In the genomic region with DNA sequence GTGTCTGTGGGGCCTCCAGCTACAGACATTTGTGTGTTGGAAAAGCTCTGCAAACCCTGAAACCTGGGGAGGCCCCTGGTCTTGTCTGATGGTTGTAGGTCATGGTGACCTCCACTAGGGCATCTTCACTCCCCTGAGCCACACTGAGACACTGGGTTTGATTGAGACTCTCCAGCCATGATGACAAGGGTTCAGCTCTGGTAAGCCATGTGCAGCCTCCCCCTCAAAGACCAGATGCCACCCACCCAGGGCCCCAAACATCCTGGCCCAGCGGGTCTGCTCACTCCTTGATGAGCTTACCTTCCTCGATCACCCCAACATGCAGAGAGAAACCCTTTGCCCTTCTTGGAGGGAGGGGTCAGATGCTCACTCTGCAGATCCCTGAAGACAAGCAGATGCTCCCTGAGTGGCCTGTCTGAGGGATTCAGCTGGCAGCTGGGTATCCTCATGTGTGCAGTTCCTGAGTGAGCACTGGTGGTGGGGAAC, we compare ENCODE assay signal across 14 cellular contexts.
DNase-seq lines count a peak whose midpoint lies in the region; ATAC-seq and TF ChIP-seq lines count a peak whose summit lies in the region.
"Had no signal": no experiment of that assay in that cellular context is flagged by ENCODE, and none has a peak within 500 bp of the region (broad histone marks: within the 10 kb centered on the region; RNA-seq: fewer than 3 reads in every experiment).

No MANE protein-coding gene starts in this region.

- no peak overlapping the region for H3K9ac ChIP-seq in endodermal cell (ENCODE audit: extremely low read depth, low read length, poor library complexity, severe bottlenecking)

- intact Hi-C loops in Right ventricle myocardium inferior (cut with DNase I), result no loop called here
- intact Hi-C loops in left cardiac atrium (cut with DNase I), result no loop called here

- H3K27ac ChIP-seq in endodermal cell (ENCODE audit: low read depth, low read length), result no peak overlapping the region

- 86 to 100% methylated on average over 1 to 2 of the region's 2 CpGs for WGBS in endodermal cell (ENCODE audit: insufficient coverage in 1 of 2, insufficient read length in 1 of 2), 2 experiments

- no peaks in the 10 kb centered on the region for H3K4me1 Mint-ChIP-seq in endodermal cell
- H3K4me1 Mint-ChIP-seq in type B pancreatic cell (ENCODE audit: unreplicated experiment), result peaks cover 38% of the 10 kb centered on the region

- no peaks in the 10 kb centered on the region for H3K27me3 ChIP-seq in endodermal cell (ENCODE audit: control insufficient read depth, insufficient read depth, low read length, poor library complexity, severe bottlenecking)

- DNase-seq in Right ventricle myocardium inferior (ENCODE audit: missing footprints), result peak; percentile 17
- no peak for DNase-seq in left cardiac atrium
- peak; percentile 34 for DNase-seq in NB4 (ENCODE audit: low read depth)
- DNase-seq in endodermal cell, result peak; percentile 50
- peak; percentile 48 for DNase-seq in type B pancreatic cell (ENCODE audit: extremely low spot score, unreplicated experiment)
- DNase-seq: activated T-cell treated with anti-CD3 and anti-CD28 coated beads for 4 hours; CD4-positive, CD25-positive, alpha-beta regulatory T cell; effector memory CD4-positive, alpha-beta T cell; foreskin fibroblast; mesendoderm; NCI-H82; stimulated activated naive CD4-positive, alpha-beta T cell treated with Interleukin-2 at 50 U/mL for 16 hours had no signal

- H3K27ac Mint-ChIP-seq in endodermal cell (no peak overlapping the region), type B pancreatic cell (no peak overlapping the region)
- H3K27ac Mint-ChIP-seq: CD4-positive, CD25-positive, alpha-beta regulatory T cell had no signal

- no peak overlapping the region for H3K4me3 ChIP-seq in NB4 (ENCODE audit: low read depth, low read length)
- H3K4me3 ChIP-seq in endodermal cell (ENCODE audit: low read length), result no peak overlapping the region

- no peak overlapping the region for H3K4me3 Mint-ChIP-seq in endodermal cell
- no peak overlapping the region for H3K4me3 Mint-ChIP-seq in type B pancreatic cell
- H3K4me3 Mint-ChIP-seq: CD4-positive, CD25-positive, alpha-beta regulatory T cell had no signal

- no peaks in the 10 kb centered on the region for H3K36me3 Mint-ChIP-seq in endodermal cell (ENCODE audit: low read depth)
- no peaks in the 10 kb centered on the region for H3K36me3 Mint-ChIP-seq in type B pancreatic cell
- H3K36me3 Mint-ChIP-seq: CD4-positive, CD25-positive, alpha-beta regulatory T cell had no signal

- no peak for TF ChIP-seq POLR2A in NB4 (IDR thresholded peaks at IDR 0.05; ENCODE audit: extremely low read depth, insufficient read length)

- no peaks in the 10 kb centered on the region for H3K27me3 Mint-ChIP-seq in endodermal cell (ENCODE audit: insufficient read depth)
- H3K27me3 Mint-ChIP-seq in type B pancreatic cell, result peaks cover 3% of the 10 kb centered on the region

- no peaks in the 10 kb centered on the region for H3K9me3 ChIP-seq in endodermal cell (ENCODE audit: control insufficient read depth, low read length)

- H3K4me1 ChIP-seq in endodermal cell (ENCODE audit: control insufficient read depth, insufficient read depth, low read length), result no peaks in the 10 kb centered on the region

- TF ChIP-seq CTCF in NB4 (IDR thresholded peaks at IDR 0.05; ENCODE audit: low read depth, low read length) (peak; percentile 5), endodermal cell (conservative IDR thresholded peaks at IDR 0.05) (peak; percentile 33), type B pancreatic cell (conservative IDR thresholded peaks at IDR 0.05) (no peak)

- no peaks in the 10 kb centered on the region for H3K36me3 ChIP-seq in endodermal cell (ENCODE audit: control insufficient read depth, insufficient read depth, low read length)

- H3K9me3 Mint-ChIP-seq in endodermal cell, result no peaks in the 10 kb centered on the region
- no peaks in the 10 kb centered on the region for H3K9me3 Mint-ChIP-seq in type B pancreatic cell

- no peak for ATAC-seq in Right ventricle myocardium inferior
- no peak for ATAC-seq in left cardiac atrium
- ATAC-seq in HG03439 (IDR thresholded peaks at IDR 0.05; ENCODE audit: unreplicated experiment), result no peak
- ATAC-seq in HG03280 (IDR thresholded peaks at IDR 0.05; ENCODE audit: unreplicated experiment), result no peak
